Comparison of ENCODE assay signal across 10 cellular contexts in the genomic region with DNA sequence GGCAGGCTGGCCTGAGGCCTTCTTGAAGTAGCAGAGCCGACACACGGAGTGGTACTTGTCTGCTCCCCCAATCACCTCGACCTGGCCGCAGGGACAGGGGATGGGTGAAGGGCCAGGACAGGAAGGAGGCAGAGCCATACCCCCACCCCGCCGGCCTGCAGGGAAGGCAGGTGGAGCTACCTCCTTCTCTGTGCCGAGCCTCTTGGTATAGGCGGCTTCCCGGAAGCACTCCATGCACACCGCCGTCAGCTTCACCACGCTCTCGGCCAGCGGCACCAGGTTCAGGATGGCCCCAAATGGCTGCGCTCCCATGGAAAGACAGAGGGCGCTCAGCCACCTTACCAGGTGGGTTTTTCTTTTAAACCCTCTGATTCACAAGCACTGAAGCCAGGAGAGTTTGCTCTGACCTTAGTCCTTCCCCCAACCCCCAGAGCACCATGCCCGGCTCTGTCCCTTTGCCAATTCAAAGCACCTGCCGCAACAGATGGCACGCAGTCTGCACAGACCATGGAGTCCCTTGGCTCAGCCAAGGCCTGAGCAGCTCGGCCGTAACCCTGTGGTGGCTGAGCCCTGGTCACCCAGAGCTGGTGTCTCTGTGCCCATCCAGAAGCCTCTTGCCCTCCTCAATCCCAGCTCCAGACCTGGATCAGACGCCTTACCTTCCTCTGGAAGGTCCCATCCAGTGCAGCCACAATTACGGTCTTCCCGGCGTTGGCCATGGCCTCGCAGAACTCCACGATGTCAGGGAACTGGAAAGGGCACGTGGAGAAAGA. TPM values are rescaled to one million over a fixed set of nuclear protein-coding genes. Genes with fewer than 3 reads are reported as not detected.
A peak's percentile ranks its signal among the peaks of the same experiment; 100 is the strongest.
DNase-seq lines count a peak whose midpoint lies in the region; ATAC-seq and TF ChIP-seq lines count a peak whose summit lies in the region.
"Had no signal": no experiment of that assay in that cellular context is flagged by ENCODE, and none has a peak within 500 bp of the region (broad histone marks: within the 10 kb centered on the region; RNA-seq: fewer than 3 reads in every experiment).

No MANE protein-coding gene starts in this region.

- H3K9me3 Mint-ChIP-seq in activated T-helper 1 cell treated with anti-CD3 and anti-CD28 coated beads, Interleukin-12 subunit alpha, Interleukin-12 subunit beta, Interleukin-2, Interleukin-4 antibody, amounts not matched to agents 30 ng/mL and 10 ng/mL and 1 ng/mL, durations not matched to agents 14 hours and 24 hours and 36 hours: no peaks in the 10 kb centered on the region

- CTCF ChIA-PET in mammary epithelial cell (lab: Charles Lee; ENCODE audit: low non-redundant PET): interaction anchor here (0.5 kb wide), 1 partner anchor 33 kb away, joined by 11 read pairs; no protein-coding TSS in a partner anchor

- no peak overlapping the region for H3K4me2 ChIP-seq in mammary epithelial cell (ENCODE audit: insufficient read depth, low read depth, low read length)

- no TSS peak for BruUV-seq in mammary epithelial cell (replicated peaks; lab: Mats Ljungman, UMichigan)

- H3K27ac Mint-ChIP-seq in activated T-helper 1 cell treated with anti-CD3 and anti-CD28 coated beads, Interleukin-12 subunit alpha, Interleukin-12 subunit beta, Interleukin-2, Interleukin-4 antibody, amounts not matched to agents 30 ng/mL and 10 ng/mL and 1 ng/mL, durations not matched to agents 14 hours and 24 hours and 36 hours: peak overlapping the region; percentile 58

- intact Hi-C loops in breast epithelium (cut with DNase I; ENCODE audit: low total_unique reads) (loop anchor here (10.0 kb wide), 1 partner anchor 60 kb away; no protein-coding TSS in a partner anchor), mammary epithelial cell (cut with micrococcal nuclease) (no loop called here), lower lobe of right lung (cut with DNase I) (loop anchor here (10.0 kb wide), 1 partner anchor 50 kb away; the partner anchor contains the start of gene TMC6), vagina (cut with DNase I) (loop anchor here (5.0 kb wide), 2 partner anchors 48 to 63 kb away; partner anchors contain the start of gene TMC6)
- intact Hi-C loops in activated T-helper 1 cell treated with anti-CD3 and anti-CD28 coated beads, Interleukin-12 subunit alpha, Interleukin-12 subunit beta, Interleukin-2, Interleukin-4 antibody, amounts not matched to agents 30 ng/mL and 10 ng/mL and 1 ng/mL, durations not matched to agents 14 hours and 24 hours and 36 hours (cut with micrococcal nuclease): no loop called here

- no peaks in the 10 kb centered on the region for H3K79me2 ChIP-seq in mammary epithelial cell (ENCODE audit: insufficient read depth, low read length)

- H3K27me3 ChIP-seq in breast epithelium (no peaks in the 10 kb centered on the region), mammary epithelial cell (ENCODE audit: insufficient read depth, low read length) (no peaks in the 10 kb centered on the region), lower lobe of right lung (ENCODE audit: low read depth) (no peaks in the 10 kb centered on the region), vagina (no peaks in the 10 kb centered on the region)

- no peaks in the 10 kb centered on the region for H4K20me1 ChIP-seq in mammary epithelial cell (ENCODE audit: insufficient read depth, low read length)

- dilution Hi-C loops in mammary epithelial cell (cut with HindIII; ENCODE audit: low sequenced_read_pairs): loop anchor here (5.0 to 10.0 kb wide), 5 partner anchors 33 to 360 kb away; no protein-coding TSS in a partner anchor

- H3K4me1 Mint-ChIP-seq in activated T-helper 1 cell treated with anti-CD3 and anti-CD28 coated beads, Interleukin-12 subunit alpha, Interleukin-12 subunit beta, Interleukin-2, Interleukin-4 antibody, amounts not matched to agents 30 ng/mL and 10 ng/mL and 1 ng/mL, durations not matched to agents 14 hours and 24 hours and 36 hours (ENCODE audit: low read depth): peaks cover 66% of the 10 kb centered on the region

- H3K27me3 Mint-ChIP-seq in activated T-helper 1 cell treated with anti-CD3 and anti-CD28 coated beads, Interleukin-12 subunit alpha, Interleukin-12 subunit beta, Interleukin-2, Interleukin-4 antibody, amounts not matched to agents 30 ng/mL and 10 ng/mL and 1 ng/mL, durations not matched to agents 14 hours and 24 hours and 36 hours (ENCODE audit: insufficient read depth): no peaks in the 10 kb centered on the region

- DNase-seq in breast epithelium (ENCODE audit: low spot score in 2 of 2): peak in 1 of 2 donors; percentile 58
- DNase-seq in mammary epithelial cell: no peak
- DNase-seq in activated T-helper 1 cell treated with anti-CD3 and anti-CD28 coated beads, Interleukin-12 subunit alpha, Interleukin-12 subunit beta, Interleukin-2, Interleukin-4 antibody, amounts not matched to agents 30 ng/mL and 10 ng/mL and 1 ng/mL, durations not matched to agents 14 hours and 24 hours and 36 hours (ENCODE audit: low spot score): no peak
- DNase-seq in lower lobe of right lung: no peak
- no peak for DNase-seq in vagina (ENCODE audit: extremely low spot score in 2 of 2)
- DNase-seq in activated effector memory CD4-positive, alpha-beta T cell treated with anti-CD3 and anti-CD28 coated beads, Interleukin-2, amount 50 U/mL, for 16 hours: no peak
- no peak for DNase-seq in SW 1271 (lab: John Stamatoyannopoulos, UW)
- DNase-seq: NK-92 treated with Interleukin-12 subunit alpha and Interleukin-12 subunit beta, amount 100 ng/mL, for 24 hours had no signal

- H3K4me3 ChIP-seq in breast epithelium (peak overlapping the region in 2 of 3 donors; percentile 32 to 41), mammary epithelial cell (replicated peaks in 1 of 3; ENCODE audit: insufficient read depth in 1 of 3, low read depth in 2 of 3, low read length in 3 of 3) (no peak overlapping the region), lower lobe of right lung (peak overlapping the region; percentile 33), vagina (no peak overlapping the region)

- no peaks in the 10 kb centered on the region for H3K36me3 ChIP-seq in breast epithelium
- peaks cover 2% of the 10 kb centered on the region for H3K36me3 ChIP-seq in mammary epithelial cell (ENCODE audit: insufficient read depth, low read length)
- peaks cover 26% of the 10 kb centered on the region for H3K36me3 ChIP-seq in lower lobe of right lung
- H3K36me3 ChIP-seq in vagina: no peaks in the 10 kb centered on the region

- H3K4me1 ChIP-seq in breast epithelium (peaks cover 5 to 16% of the 10 kb centered on the region in 2 donors), mammary epithelial cell (ENCODE audit: insufficient read depth, low read length) (peaks cover 4% of the 10 kb centered on the region), lower lobe of right lung (peaks cover 87% of the 10 kb centered on the region), vagina (peaks cover 60% of the 10 kb centered on the region)

- in situ Hi-C loops in mammary epithelial cell (cut with MboI; ENCODE audit: low sequenced_read_pairs in 2 of 2): loop anchor here in 1 of 2 donors (5.0 kb wide), 1 partner anchor 63 kb away; no protein-coding TSS in a partner anchor

- peak overlapping the region; percentile 88 to 91 for H3K27ac ChIP-seq in breast epithelium
- H3K27ac ChIP-seq in mammary epithelial cell (ENCODE audit: insufficient read depth, low read depth, low read length): no peak overlapping the region
- peak overlapping the region; percentile 85 for H3K27ac ChIP-seq in lower lobe of right lung
- H3K27ac ChIP-seq in vagina: peak overlapping the region; percentile 79

- H3K36me3 Mint-ChIP-seq in activated T-helper 1 cell treated with anti-CD3 and anti-CD28 coated beads, Interleukin-12 subunit alpha, Interleukin-12 subunit beta, Interleukin-2, Interleukin-4 antibody, amounts not matched to agents 30 ng/mL and 10 ng/mL and 1 ng/mL, durations not matched to agents 14 hours and 24 hours and 36 hours (ENCODE audit: low read depth): peaks cover 28% of the 10 kb centered on the region

- ATAC-seq in lower lobe of right lung: peak; percentile 54 to 66
- ATAC-seq in GM19467 (IDR thresholded peaks at IDR 0.05; ENCODE audit: unreplicated experiment): no peak

- no peak overlapping the region for H3K9ac ChIP-seq in mammary epithelial cell (ENCODE audit: insufficient read depth, low read length)

- no peak for TF ChIP-seq POLR2A in breast epithelium (IDR thresholded peaks at IDR 0.05)
- TF ChIP-seq POLR2A in vagina (IDR thresholded peaks at IDR 0.05): no peak

- TF ChIP-seq CTCF in breast epithelium (IDR thresholded peaks at IDR 0.05) (no peak), mammary epithelial cell (conservative IDR thresholded peaks at IDR 0.05 in 1 of 2, IDR thresholded peaks at IDR 0.05 in 1 of 2; ENCODE audit: extremely low read depth in 1 of 2, insufficient read depth in 1 of 2, low read depth in 1 of 2, low read length in 2 of 2) (no peak), lower lobe of right lung (IDR thresholded peaks at IDR 0.05) (peak; percentile 22), vagina (IDR thresholded peaks at IDR 0.05) (no peak)

- H3K4me3 Mint-ChIP-seq in activated T-helper 1 cell treated with anti-CD3 and anti-CD28 coated beads, Interleukin-12 subunit alpha, Interleukin-12 subunit beta, Interleukin-2, Interleukin-4 antibody, amounts not matched to agents 30 ng/mL and 10 ng/mL and 1 ng/mL, durations not matched to agents 14 hours and 24 hours and 36 hours: no peak overlapping the region

- H3K9me3 ChIP-seq in breast epithelium (no peaks in the 10 kb centered on the region), mammary epithelial cell (replicated peaks; ENCODE audit: insufficient read depth, low read length) (no peaks in the 10 kb centered on the region), lower lobe of right lung (no peaks in the 10 kb centered on the region), vagina (no peaks in the 10 kb centered on the region)

- 72% methylated on average over 28 of the region's 28 CpGs for WGBS in mammary epithelial cell (ENCODE audit: low coverage, missing lambda C conversion rate)

- no peak overlapping the region for H2AFZ ChIP-seq in mammary epithelial cell (ENCODE audit: low read depth, low read length)

RNA-seq across cellular contexts. Expression of gene SYNGR2, which starts 6.7 kb away (rescaled TPM):
- 10 to 100 TPM; 37.8 to 69.5 (median 64.2) TPM for total RNA-seq in breast epithelium
- total RNA-seq in mammary epithelial cell: 10 to 100 TPM; 39.0 to 72.6 TPM
- 48.7 TPM for polyA plus RNA-seq in mammary epithelial cell
- 53.3 TPM for polyA minus RNA-seq in mammary epithelial cell
- total RNA-seq in activated T-helper 1 cell treated with anti-CD3 and anti-CD28 coated beads, Interleukin-12 subunit alpha, Interleukin-12 subunit beta, Interleukin-2, Interleukin-4 antibody, amounts not matched to agents 30 ng/mL and 10 ng/mL and 1 ng/mL, durations not matched to agents 14 hours and 24 hours and 36 hours: 131 and 133 TPM in 2 replicates
- total RNA-seq in lower lobe of right lung: 217 TPM
- 82.3 TPM for total RNA-seq in vagina

RNA-seq across cellular contexts. Expression of gene TK1, which starts 11.8 kb away (rescaled TPM):
- 1 to 10 TPM; 2.6 to 5.6 (median 3.7) TPM for total RNA-seq in breast epithelium
- total RNA-seq in mammary epithelial cell: 10 to 100 TPM in 1 of 2 donors, 1 to 10 TPM in 1; 7.7 to 79.5 TPM
- polyA plus RNA-seq in mammary epithelial cell: 155 TPM
- 121 TPM for polyA minus RNA-seq in mammary epithelial cell
- total RNA-seq in activated T-helper 1 cell treated with anti-CD3 and anti-CD28 coated beads, Interleukin-12 subunit alpha, Interleukin-12 subunit beta, Interleukin-2, Interleukin-4 antibody, amounts not matched to agents 30 ng/mL and 10 ng/mL and 1 ng/mL, durations not matched to agents 14 hours and 24 hours and 36 hours: 65.8 and 66.8 TPM in 2 replicates
- total RNA-seq in lower lobe of right lung: 6.6 TPM
- 3.7 TPM for total RNA-seq in vagina

RNA-seq across cellular contexts. Expression of gene AFMID, which starts 12.1 kb away (rescaled TPM):
- total RNA-seq in breast epithelium (10 to 100 TPM; 12.3 to 66.2 (median 65.2) TPM), mammary epithelial cell (10 to 100 TPM; 16.5 to 32.5 TPM), lower lobe of right lung (38.6 TPM), vagina (47.6 TPM)
- 21.2 TPM for polyA plus RNA-seq in mammary epithelial cell
- 59.7 TPM for polyA minus RNA-seq in mammary epithelial cell
- 26.2 and 27.7 TPM in 2 replicates for total RNA-seq in activated T-helper 1 cell treated with anti-CD3 and anti-CD28 coated beads, Interleukin-12 subunit alpha, Interleukin-12 subunit beta, Interleukin-2, Interleukin-4 antibody, amounts not matched to agents 30 ng/mL and 10 ng/mL and 1 ng/mL, durations not matched to agents 14 hours and 24 hours and 36 hours

RNA-seq across cellular contexts. Expression of gene C17orf99, which starts 28.9 kb away (rescaled TPM):
- not detected for total RNA-seq in breast epithelium
- total RNA-seq in mammary epithelial cell: under 1 TPM; 0.17 to 0.80 TPM
- 0.14 TPM for polyA plus RNA-seq in mammary epithelial cell
- not detected for polyA minus RNA-seq in mammary epithelial cell
- total RNA-seq in activated T-helper 1 cell treated with anti-CD3 and anti-CD28 coated beads, Interleukin-12 subunit alpha, Interleukin-12 subunit beta, Interleukin-2, Interleukin-4 antibody, amounts not matched to agents 30 ng/mL and 10 ng/mL and 1 ng/mL, durations not matched to agents 14 hours and 24 hours and 36 hours: not detected in 2 replicates
- not detected for total RNA-seq in lower lobe of right lung
- total RNA-seq in vagina: not detected
- total RNA-seq: mononuclear cell had no signal

RNA-seq across cellular contexts. Expression of gene BIRC5, which starts 39.0 kb away (rescaled TPM):
- 1 to 10 TPM in 1 of 3 donors, under 1 TPM in 2; 0.29 to 1.9 (median 0.33) TPM for total RNA-seq in breast epithelium
- total RNA-seq in mammary epithelial cell: 10 to 100 TPM in 1 of 2 donors, under 1 TPM in 1; 0.83 to 44.8 TPM
- 52.0 TPM for polyA plus RNA-seq in mammary epithelial cell
- 33.8 TPM for polyA minus RNA-seq in mammary epithelial cell
- 39.4 and 39.6 TPM in 2 replicates for total RNA-seq in activated T-helper 1 cell treated with anti-CD3 and anti-CD28 coated beads, Interleukin-12 subunit alpha, Interleukin-12 subunit beta, Interleukin-2, Interleukin-4 antibody, amounts not matched to agents 30 ng/mL and 10 ng/mL and 1 ng/mL, durations not matched to agents 14 hours and 24 hours and 36 hours
- 1.8 TPM for total RNA-seq in lower lobe of right lung
- 3.4 TPM for total RNA-seq in vagina

Comparison
In these comparisons a context has a peak if more than half of its experiments do, and no peak if none do; other contexts are left out.
1. H3K4me3 ChIP-seq: peak in breast epithelium (2 of 3) and lower lobe of right lung (single experiment); none in mammary epithelial cell (0 of 3) and vagina (0 of 2).
2. intact Hi-C loops: an anchor here in breast epithelium (10.0 kb wide), lower lobe of right lung (10.0 kb wide) and vagina (5.0 kb wide); none called in mammary epithelial cell and activated T-helper 1 cell treated with anti-CD3 and anti-CD28 coated beads, Interleukin-12 subunit alpha, Interleukin-12 subunit beta, Interleukin-2, Interleukin-4 antibody, amounts not matched to agents 30 ng/mL and 10 ng/mL and 1 ng/mL, durations not matched to agents 14 hours and 24 hours and 36 hours.